Comparison of ENCODE assay signal across 31 cellular contexts in genomic region chr7:46741181-46741580, GRCh38.
"Had no signal": no experiment of that assay in that cellular context is flagged by ENCODE, and none has a peak within 500 bp of the region (broad histone marks: within the 10 kb centered on the region; RNA-seq: fewer than 3 reads in every experiment).

No MANE protein-coding gene starts in this region.

- H3K9me3 ChIP-seq: body of pancreas, colonic mucosa, esophagus squamous epithelium had no signal

- H3K4me3 ChIP-seq: body of pancreas, colonic mucosa, esophagus squamous epithelium had no signal

- ATAC-seq: activated CD4-positive, CD25-positive, alpha-beta regulatory T cell treated with anti-CD3 and anti-CD28 coated beads, Interleukin-2, amount 50 U/mL, for 24 hours; activated CD8-positive, alpha-beta T cell treated with anti-CD3 and anti-CD28 coated beads for 36 hours; activated T-cell treated with anti-CD3 and anti-CD28 coated beads, Interleukin-2, amount 50 U/mL, for 4 hours; activated T-helper 17 cell treated with anti-CD3 and anti-CD28 coated beads, Interleukin-2, amount 50 U/mL, for 72 hours; body of pancreas; T-helper 17 cell had no signal

- FAIRE-seq: endothelial cell of umbilical vein had no signal

- H3K4me3 Mint-ChIP-seq: activated B cell treated with CpG ODN at 0.5 μM for 24 hours; activated CD8-positive, alpha-beta T cell treated with anti-CD3 and anti-CD28 coated beads for 36 hours; activated naive CD8-positive, alpha-beta T cell; activated T-cell treated with anti-CD3 and anti-CD28 coated beads, Interleukin-2, amount 50 U/mL, for 4 hours; activated T-helper 17 cell treated with anti-CD3 and anti-CD28 coated beads, Interleukin-2, amount 50 U/mL, for 72 hours; T-helper 17 cell; T-helper 2 cell treated with Interferon-gamma antibody and Interleukin-4, amounts not matched to agents 5 μg/mL and 100 μg/mL, for 36 hours had no signal

- H3K36me3 ChIP-seq: colonic mucosa, esophagus squamous epithelium, WERI-Rb-1 had no signal

- H3K27me3 ChIP-seq: body of pancreas, colonic mucosa, esophagus squamous epithelium had no signal

- H3K27ac Mint-ChIP-seq: activated B cell treated with CpG ODN at 0.5 μM for 24 hours; activated CD8-positive, alpha-beta T cell treated with anti-CD3 and anti-CD28 coated beads for 36 hours; activated naive CD8-positive, alpha-beta T cell; activated T-helper 17 cell treated with anti-CD3 and anti-CD28 coated beads, Interleukin-2, amount 50 U/mL, for 72 hours; T-helper 17 cell; T-helper 2 cell treated with Interferon-gamma antibody and Interleukin-4, amounts not matched to agents 5 μg/mL and 100 μg/mL, for 36 hours had no signal

- H3K4me1 ChIP-seq: colonic mucosa, esophagus squamous epithelium had no signal

- H3K4me1 Mint-ChIP-seq: activated B cell treated with CpG ODN at 0.5 μM for 24 hours; activated T-helper 17 cell treated with anti-CD3 and anti-CD28 coated beads, Interleukin-2, amount 50 U/mL, for 72 hours; T-helper 17 cell had no signal

- H3K27ac ChIP-seq: body of pancreas, colonic mucosa, epithelial cell of prostate, WERI-Rb-1 had no signal

- DNase-seq: activated B cell treated with CpG ODN at 0.5 μM for 24 hours; activated CD4-positive, alpha-beta T cell treated with anti-CD3 and anti-CD28 coated beads for 48 hours; activated CD4-positive, alpha-beta T cell treated with anti-CD3 and anti-CD28 coated beads, Interleukin-2, amount 50 U/mL, for 1 hour; activated CD4-positive, alpha-beta T cell treated with anti-CD3 and anti-CD28 coated beads, Interleukin-2, amount 50 U/mL, for 48 hours; activated CD8-positive, alpha-beta memory T cell treated with anti-CD3 and anti-CD28 coated beads for 24 hours; activated CD8-positive, alpha-beta T cell treated with anti-CD3 and anti-CD28 coated beads for 36 hours; activated effector memory CD4-positive, alpha-beta T cell treated with Interleukin-2 at 50 U/mL for 16 hours; activated gamma-delta T cell treated with Interleukin-2 at 50 U/mL for 16 hours; activated naive CD4-positive, alpha-beta T cell treated with anti-CD3 and anti-CD28 coated beads, Interleukin-2, amount 50 U/mL, for 16 hours; activated naive CD4-positive, alpha-beta T cell treated with Interleukin-2 at 50 U/mL for 16 hours; activated T-cell treated with anti-CD3 and anti-CD28 coated beads, Interleukin-2, amount 50 U/mL, for 4 hours; amniotic stem cell; anterior cingulate cortex; body of pancreas; central memory CD4-positive, alpha-beta T cell; cerebellar nuclear complex; colonic mucosa; effector CD8-positive, alpha-beta T cell; esophagus squamous epithelium; foreskin melanocyte; SW 1271; T-helper 1 cell; T-helper 17 cell; T1000; WERI-Rb-1 had no signal

- H3K9me3 Mint-ChIP-seq: activated T-cell treated with anti-CD3 and anti-CD28 coated beads, Interleukin-2, amount 50 U/mL, for 4 hours; activated T-helper 17 cell treated with anti-CD3 and anti-CD28 coated beads, Interleukin-2, amount 50 U/mL, for 72 hours had no signal

- H3K27me3 Mint-ChIP-seq: activated B cell treated with CpG ODN at 0.5 μM for 24 hours; activated CD8-positive, alpha-beta T cell treated with anti-CD3 and anti-CD28 coated beads for 36 hours; activated naive CD8-positive, alpha-beta T cell; activated T-helper 17 cell treated with anti-CD3 and anti-CD28 coated beads, Interleukin-2, amount 50 U/mL, for 72 hours; T-helper 17 cell had no signal

- H3K36me3 Mint-ChIP-seq: activated naive CD8-positive, alpha-beta T cell had no signal
